ENCODE assay signal across 1 cellular context in genomic region chr4:145298885-145299284, GRCh38.
TF ChIP-seq lines count a peak whose summit lies in the region.

No MANE protein-coding gene starts in this region.

TF ChIP-seq in WTC11, 78 proteins besides CTCF, POLR2A, EP300 and RAD21 (continued from another document):
- TF ChIP-seq ZBTB43 (CRISPR knock-in tag; IDR thresholded peaks at IDR 0.05) (no peak), MYBL2 (CRISPR knock-in tag; IDR thresholded peaks at IDR 0.05) (no peak), ZNF423 (CRISPR knock-in tag; IDR thresholded peaks at IDR 0.05) (no peak), RORB (CRISPR knock-in tag; IDR thresholded peaks at IDR 0.05) (no peak), TEAD4 (CRISPR knock-in tag; IDR thresholded peaks at IDR 0.05) (no peak), MXD4 (CRISPR knock-in tag; IDR thresholded peaks at IDR 0.05; ENCODE audit: borderline replicate concordance) (no peak)
